ENCODE assay signal across 9 cellular contexts in the genomic region with DNA sequence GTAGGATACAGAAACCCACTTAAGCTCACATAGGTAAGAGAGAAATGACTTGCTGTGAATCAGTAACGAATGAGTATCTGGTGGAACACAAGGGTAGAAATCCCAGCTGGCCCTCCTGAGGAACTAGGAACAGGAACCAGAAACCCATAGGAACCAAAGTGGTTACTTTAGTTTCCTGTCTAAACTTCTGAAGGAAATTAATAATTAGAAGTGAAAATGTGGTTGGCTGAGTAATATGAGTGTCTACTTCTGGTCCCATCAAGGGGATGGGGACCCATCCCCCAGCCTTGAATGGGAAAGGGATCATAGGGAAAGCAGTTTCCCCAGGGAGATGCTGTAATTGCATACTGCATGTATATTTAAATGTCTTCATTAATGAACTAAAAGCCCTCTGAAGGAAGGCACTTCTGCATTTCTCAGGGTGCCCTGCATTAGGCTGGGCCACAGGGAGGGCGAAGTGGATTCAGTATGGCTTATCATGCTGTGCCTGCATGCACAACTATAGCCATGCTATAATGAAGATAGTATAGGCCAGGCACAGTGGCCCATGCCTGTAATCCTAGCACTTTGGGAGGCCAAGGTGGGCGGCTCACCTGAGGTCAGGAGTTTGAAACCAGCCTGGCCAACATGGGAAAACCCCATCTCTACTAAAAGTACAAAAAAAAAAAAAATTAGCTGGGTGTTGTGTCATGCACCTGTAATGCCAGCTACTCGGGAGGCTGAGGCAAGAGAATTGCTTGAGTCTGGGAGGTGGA. TPM values are rescaled to one million over a fixed set of nuclear protein-coding genes. Genes with fewer than 3 reads are reported as not detected.
DNase-seq lines count a peak whose midpoint lies in the region; ATAC-seq, FAIRE-seq and TF ChIP-seq lines count a peak whose summit lies in the region.
"Had no signal": no experiment of that assay in that cellular context is flagged by ENCODE, and none has a peak within 500 bp of the region (broad histone marks: within the 10 kb centered on the region; RNA-seq: fewer than 3 reads in every experiment).

No MANE protein-coding gene starts in this region.

- H3K27ac Mint-ChIP-seq in activated naive CD8-positive, alpha-beta T cell treated with anti-CD3 and anti-CD28 coated beads, Interleukin-2, amount 50 U/mL, for 24 hours = peak overlapping the region; percentile 72
- H3K27ac Mint-ChIP-seq: endodermal cell had no signal

- no peak overlapping the region for H3K4me2 ChIP-seq in GM23248 (ENCODE audit: unreplicated experiment)

- no peaks in the 10 kb centered on the region for H3K27me3 Mint-ChIP-seq in activated naive CD8-positive, alpha-beta T cell treated with anti-CD3 and anti-CD28 coated beads, Interleukin-2, amount 50 U/mL, for 24 hours

- TF ChIP-seq POLR2A in GM12891 (IDR thresholded peaks at IDR 0.05; ENCODE audit: low read depth, low read length) = no peak

- peaks cover 70% of the 10 kb centered on the region for H3K4me1 Mint-ChIP-seq in activated naive CD8-positive, alpha-beta T cell treated with anti-CD3 and anti-CD28 coated beads, Interleukin-2, amount 50 U/mL, for 24 hours

- H3K27ac ChIP-seq in GM23248 = no peak overlapping the region

- no peak overlapping the region for H3K9ac ChIP-seq in GM23248

- peaks cover 16% of the 10 kb centered on the region for H3K36me3 Mint-ChIP-seq in activated naive CD8-positive, alpha-beta T cell treated with anti-CD3 and anti-CD28 coated beads, Interleukin-2, amount 50 U/mL, for 24 hours (ENCODE audit: low read depth)

- peaks cover 5% of the 10 kb centered on the region for H3F3A ChIP-seq in GM23248 (ENCODE audit: insufficient read depth)

- H3K36me3 ChIP-seq in GM23248 (ENCODE audit: low read depth) = 0 out of 2 replicates have a peak, but pooled peaks cover 4% of the 10 kb centered on the region

- H3K4me3 ChIP-seq in GM23248 = no peak overlapping the region

- H2AFZ ChIP-seq in GM23248 = no peak overlapping the region

- peaks cover 6% of the 10 kb centered on the region; the same call in 1 of the 2 replicates for H3K4me1 ChIP-seq in GM23248 (ENCODE audit: insufficient read depth)

- H4K20me1 ChIP-seq in GM23248 (ENCODE audit: insufficient read depth) = no peaks in the 10 kb centered on the region; the same call in 1 of the 2 replicates

- 77 to 84% methylated on average over 4 of the region's 4 CpGs for WGBS in GM23248 (ENCODE audit: low coverage in 1 of 2, low lambda C conversion rate in 2 of 2, missing lambda C conversion rate in 2 of 2), 2 experiments

- no peaks in the 10 kb centered on the region for H3K79me2 ChIP-seq in GM23248 (ENCODE audit: insufficient read depth)

- H3K9me3 ChIP-seq in GM23248 (ENCODE audit: low read depth) = no peaks in the 10 kb centered on the region

- no peaks in the 10 kb centered on the region for H3K27me3 ChIP-seq in GM23248 (replicated peaks; ENCODE audit: insufficient read depth)

- FAIRE-seq in GM12891 (lab: Jason Lieb, UNC) = peak; percentile 52

- no peaks in the 10 kb centered on the region for H3K9me2 ChIP-seq in GM23248 (ENCODE audit: insufficient read depth)

- no peak for DNase-seq in GM12891 (ENCODE audit: insufficient read length, low spot score)
- DNase-seq in activated naive CD8-positive, alpha-beta T cell treated with anti-CD3 and anti-CD28 coated beads, Interleukin-2, amount 50 U/mL, for 24 hours = peak; percentile 37
- DNase-seq in D341Med (ENCODE audit: low spot score) = no peak
- DNase-seq in COLO829 (ENCODE audit: low spot score) = no peak
- no peak for DNase-seq in DMS 273 treated with DMSO at 0.1 percent for 48 hours (lab: John Stamatoyannopoulos, UW)
- no peak for DNase-seq in GM23248
- DNase-seq: endodermal cell had no signal

- in situ Hi-C loops in GM23248 (cut with MboI) = no loop called here

- no peaks in the 10 kb centered on the region for H3K9me3 Mint-ChIP-seq in activated naive CD8-positive, alpha-beta T cell treated with anti-CD3 and anti-CD28 coated beads, Interleukin-2, amount 50 U/mL, for 24 hours
- H3K9me3 Mint-ChIP-seq: endodermal cell had no signal

- ATAC-seq in GM21390 (IDR thresholded peaks at IDR 0.05; ENCODE audit: unreplicated experiment) (peak; percentile 69), HG03558 (IDR thresholded peaks at IDR 0.05; ENCODE audit: extremely low read depth, unreplicated experiment) (peak; percentile 48)
- ATAC-seq in activated naive CD8-positive, alpha-beta T cell treated with anti-CD3 and anti-CD28 coated beads, Interleukin-2, amount 50 U/mL, for 24 hours = peak; percentile 79

- H3K4me3 Mint-ChIP-seq in activated naive CD8-positive, alpha-beta T cell treated with anti-CD3 and anti-CD28 coated beads, Interleukin-2, amount 50 U/mL, for 24 hours = peak overlapping the region; percentile 1
- H3K4me3 Mint-ChIP-seq: endodermal cell had no signal

TF ChIP-seq in GM12891, 5 proteins besides CTCF, POLR2A, EP300 and RAD21:
- no peak for TF ChIP-seq PAX5 (IDR thresholded peaks at IDR 0.05; ENCODE audit: insufficient read depth, low read length, severe bottlenecking)
- peak; percentile 91 for TF ChIP-seq SPI1 (IDR thresholded peaks at IDR 0.05; ENCODE audit: low read depth, low read length)

RNA-seq across cellular contexts. Expression of gene CYB5B, which starts 45.6 kb away (rescaled TPM):
- 107 TPM for polyA plus RNA-seq in GM12891 (2012; ENCODE audit: low read depth, missing spikeins)
- total RNA-seq in GM23248 (2014; rRNA removed; shearing (Covaris generic)) = 47.1 and 60.8 TPM in 2 replicates
- polyA plus RNA-seq in GM23248 (2016; fragmentation: Nextera tagmentation; extraction: Ambion mirVana) = 115 and 123 TPM in 2 replicates
